ENCODE assay signal across 26 cellular contexts in genomic region chr12:155646-156045, GRCh38. TPM values are rescaled to one million over a fixed set of nuclear protein-coding genes. Genes with fewer than 3 reads are reported as not detected.
DNase-seq lines count a peak whose midpoint lies in the region; ATAC-seq, FAIRE-seq and TF ChIP-seq lines count a peak whose summit lies in the region.
"Had no signal": no experiment of that assay in that cellular context is flagged by ENCODE, and none has a peak within 500 bp of the region (broad histone marks: within the 10 kb centered on the region; RNA-seq: fewer than 3 reads in every experiment).

No MANE protein-coding gene starts in this region.

- H3K56ac ChIP-seq in IMR-90 (ENCODE audit: extremely low read depth, insufficient read depth, low read length) = no peak overlapping the region

- POLR2A ChIA-PET in IMR-90 (lab: Charles Lee; ENCODE audit: unreplicated experiment) = no interaction called here

- H2BK120ac ChIP-seq in IMR-90 (ENCODE audit: low read depth, low read length) (no peak overlapping the region), neuronal stem cell (ENCODE audit: low read depth, low read length) (no peak overlapping the region)

- H3K27ac Mint-ChIP-seq in CD14-positive monocyte = no peak overlapping the region
- H3K27ac Mint-ChIP-seq: CD4-positive, alpha-beta T cell; CD8-positive, alpha-beta T cell had no signal

- H4K8ac ChIP-seq in IMR-90 (ENCODE audit: low read depth in 2 of 2, low read length in 2 of 2) (no peak overlapping the region), neuronal stem cell (ENCODE audit: low read depth, low read length) (no peak overlapping the region)

- no peak overlapping the region for H2BK20ac ChIP-seq in IMR-90 (ENCODE audit: low read depth, low read length)

- H4K20me1 ChIP-seq in BLaER1 treated with 17β-estradiol and CSF1 and Interleukin-3, amounts not matched to agents 10 nM and 100 nM = no peaks in the 10 kb centered on the region
- H4K20me1 ChIP-seq in IMR-90 (ENCODE audit: insufficient read depth, low read length) = no peaks in the 10 kb centered on the region

- H2BK12ac ChIP-seq in neuronal stem cell (ENCODE audit: low read length) = no peak overlapping the region

- H3K4me1 Mint-ChIP-seq in CD14-positive monocyte = peaks cover 16% of the 10 kb centered on the region

- H3K4me1 ChIP-seq in BLaER1 treated with 17β-estradiol and CSF1 and Interleukin-3, amounts not matched to agents 10 nM and 100 nM = peaks cover 9 to 29% (median 15%) of the 10 kb centered on the region in 10 experiments; a peak in 15 of 20 replicates
- H3K4me1 ChIP-seq in IMR-90 (ENCODE audit: control insufficient read depth, insufficient read depth, low read length) (peaks cover 3% of the 10 kb centered on the region; the same call in 1 of the 2 replicates), kidney (ENCODE audit: control insufficient read depth in 1 of 2, insufficient read depth in 1 of 2, low read depth in 1 of 2, low read length in 2 of 2) (peaks cover 5 to 11% of the 10 kb centered on the region in 2 donors), neuronal stem cell (ENCODE audit: control insufficient read depth in 2 of 2, insufficient read depth in 1 of 2, low read depth in 1 of 2, low read length in 2 of 2) (peaks cover 0 to 10% of the 10 kb centered on the region in 2 donors)
- H3K4me1 ChIP-seq: BE2C had no signal

- H3K18ac ChIP-seq in IMR-90 (ENCODE audit: low read depth, low read length) (no peak overlapping the region), neuronal stem cell (ENCODE audit: low read length) (no peak overlapping the region)

- intact Hi-C loops in IMR-90 (cut with micrococcal nuclease) = no loop called here
- intact Hi-C loops in kidney (cut with DNase I) = no loop called here
- intact Hi-C loops in CD14-positive monocyte (cut with micrococcal nuclease) = no loop called here

- peak overlapping the region in 6 of 11 experiments; percentile 1 to 26 (median 10); a peak in 3 of 22 replicates for H3K4me2 ChIP-seq in BLaER1 treated with 17β-estradiol and CSF1 and Interleukin-3, amounts not matched to agents 10 nM and 100 nM
- H3K4me2 ChIP-seq in IMR-90 (ENCODE audit: low read depth, low read length) (no peak overlapping the region), neuronal stem cell (ENCODE audit: insufficient read depth, low read length, poor library complexity, severe bottlenecking) (no peak overlapping the region)

- in situ Hi-C loops in IMR-90 (cut with MboI; ENCODE audit: low sequenced_read_pairs) = no loop called here

- no peak overlapping the region for H3K14ac ChIP-seq in IMR-90 (replicated peaks; ENCODE audit: low read depth, low read length)
- no peak overlapping the region for H3K14ac ChIP-seq in neuronal stem cell (ENCODE audit: low read length)

- H3K9me3 ChIP-seq in BLaER1 treated with 17β-estradiol and CSF1 and Interleukin-3, amounts not matched to agents 10 nM and 100 nM (replicated peaks in 1 of 11) = no peaks in the 10 kb centered on the region
- H3K9me3 ChIP-seq in IMR-90 (ENCODE audit: control insufficient read depth, insufficient read depth, low read length) (peaks cover 2% of the 10 kb centered on the region; the same call in 1 of the 2 replicates), kidney (ENCODE audit: control insufficient read depth in 1 of 2, low read length in 2 of 2) (no peaks in the 10 kb centered on the region), neuronal stem cell (replicated peaks in 1 of 2; ENCODE audit: control insufficient read depth in 2 of 2, insufficient read depth in 1 of 2, low read depth in 1 of 2, low read length in 2 of 2) (no peaks in the 10 kb centered on the region)
- H3K9me3 ChIP-seq: BE2C had no signal

- no peak for TF ChIP-seq POLR2A in IMR-90 (IDR thresholded peaks at IDR 0.05; ENCODE audit: low read depth, low read length)

- H2BK15ac ChIP-seq in IMR-90 (ENCODE audit: low read depth, low read length) = no peak overlapping the region
- H2BK15ac ChIP-seq in neuronal stem cell (ENCODE audit: low read length) = peak overlapping the region; percentile 30

- no peak overlapping the region for H3K4me3 Mint-ChIP-seq in CD14-positive monocyte
- H3K4me3 Mint-ChIP-seq: CD4-positive, alpha-beta T cell; CD8-positive, alpha-beta T cell had no signal

- no peaks in the 10 kb centered on the region for H3K36me3 Mint-ChIP-seq in CD14-positive monocyte
- H3K36me3 Mint-ChIP-seq: CD8-positive, alpha-beta T cell had no signal

- no TSS peak for BruUV-seq in IMR-90 (replicated peaks; lab: Mats Ljungman, UMichigan)

- no peak for FAIRE-seq in kidney (lab: Jason Lieb, UNC)
- FAIRE-seq: A204.1, D721Med, GM12878, GM12892, GM18507, GM19239 had no signal

- H3K79me1 ChIP-seq in IMR-90 (ENCODE audit: low read depth in 1 of 2, low read length in 2 of 2) = no peaks in the 10 kb centered on the region
- no peaks in the 10 kb centered on the region for H3K79me1 ChIP-seq in neuronal stem cell (ENCODE audit: low read depth, low read length)

- DNase-seq in IMR-90 = no peak
- peak; percentile 48 for DNase-seq in kidney
- DNase-seq in neuronal stem cell (ENCODE audit: low spot score) = no peak
- DNase-seq in CD14-positive monocyte (ENCODE audit: low spot score) = no peak
- DNase-seq: 8988T; ACHN; BE2C; C1 segment of cervical spinal cord; Caco-2; Calu3; CD4-positive, alpha-beta T cell; CD8-positive, alpha-beta T cell; DMS79 treated with DMSO at 0.1 percent for 48 hours; GDM1 had no signal

- no peaks in the 10 kb centered on the region for H3K27me3 ChIP-seq in BLaER1 treated with 17β-estradiol and CSF1 and Interleukin-3, amounts not matched to agents 10 nM and 100 nM
- H3K27me3 ChIP-seq in IMR-90 (ENCODE audit: control insufficient read depth, insufficient read depth, low read length) (peaks cover 32% of the 10 kb centered on the region), neuronal stem cell (ENCODE audit: control insufficient read depth in 3 of 3, insufficient read depth in 3 of 3, low read depth in 1 of 3, low read length in 3 of 3) (peaks cover 0 to 29% (median 0%) of the 10 kb centered on the region in 3 experiments)
- H3K27me3 ChIP-seq: BE2C had no signal

- 70% methylated on average over 2 of the region's 8 CpGs; no CpG with 5 or more reads in 1 of the 2 experiments for WGBS in IMR-90 (ENCODE audit: extremely low coverage in 2 of 2, insufficient read length in 1 of 2), 2 experiments
- no CpG with 5 or more reads among the region's 8 CpGs for WGBS in neuronal stem cell (ENCODE audit: extremely low coverage in 2 of 2, insufficient read length in 2 of 2, insufficient replicate concordance in 1 of 2), 2 donors

- no peak for ATAC-seq in IMR-90 (ENCODE audit: low read depth)
- ATAC-seq in HG03095 (IDR thresholded peaks at IDR 0.05; ENCODE audit: unreplicated experiment) = no peak
- ATAC-seq in HG03196 (IDR thresholded peaks at IDR 0.05; ENCODE audit: unreplicated experiment) = no peak
- no peak for ATAC-seq in GM18861 (IDR thresholded peaks at IDR 0.05; ENCODE audit: unreplicated experiment)
- ATAC-seq: CD8-positive, alpha-beta T cell; GM12878 had no signal

- no peaks in the 10 kb centered on the region for H3K9me1 ChIP-seq in IMR-90 (ENCODE audit: insufficient read depth, low read length)

- TF ChIP-seq CTCF in IMR-90 (conservative IDR thresholded peaks at IDR 0.05; ENCODE audit: low read depth, low read length) (no peak), kidney (IDR thresholded peaks at IDR 0.05; ENCODE audit: borderline replicate concordance, extremely low read depth, insufficient read depth) (no peak), CD14-positive monocyte (IDR thresholded peaks at IDR 0.05) (no peak)

- no peak overlapping the region for H4K91ac ChIP-seq in IMR-90 (ENCODE audit: insufficient read depth, low read depth, low read length)
- no peak overlapping the region for H4K91ac ChIP-seq in neuronal stem cell (ENCODE audit: low read depth, low read length, poor library complexity)

- no peaks in the 10 kb centered on the region for H3K36me3 ChIP-seq in BLaER1 treated with 17β-estradiol and CSF1 and Interleukin-3, amounts not matched to agents 10 nM and 100 nM
- H3K36me3 ChIP-seq in IMR-90 (ENCODE audit: control insufficient read depth, insufficient read depth, low read length) = no peaks in the 10 kb centered on the region
- no peaks in the 10 kb centered on the region for H3K36me3 ChIP-seq in kidney (ENCODE audit: control insufficient read depth in 1 of 2, insufficient read depth in 2 of 2, low read length in 2 of 2)
- H3K36me3 ChIP-seq in neuronal stem cell (replicated peaks in 1 of 2; ENCODE audit: control insufficient read depth in 2 of 2, insufficient read depth in 2 of 2, low read length in 2 of 2) = no peaks in the 10 kb centered on the region
- H3K36me3 ChIP-seq: BE2C had no signal

- CTCF ChIA-PET in IMR-90 (lab: Yijun Ruan, JAX) = no interaction called here

- no peak overlapping the region for H4K5ac ChIP-seq in IMR-90 (ENCODE audit: low read depth, low read length)

- dilution Hi-C loops in IMR-90 (cut with HindIII; ENCODE audit: low sequenced_read_pairs, unreplicated experiment) = no loop called here

- no peak for TF ChIP-seq RAD21 in IMR-90 (IDR thresholded peaks at IDR 0.05; ENCODE audit: low read length)

- H2AK5ac ChIP-seq in IMR-90 (ENCODE audit: low read depth, low read length) = no peak overlapping the region
- peak overlapping the region; percentile 51 for H2AK5ac ChIP-seq in neuronal stem cell (ENCODE audit: low read depth, low read length)

- H2AFZ ChIP-seq in IMR-90 (replicated peaks; ENCODE audit: low read length, poor library complexity) (peak overlapping the region; percentile 43), neuronal stem cell (ENCODE audit: low read length) (no peak overlapping the region)

- no peak overlapping the region for H3K27ac ChIP-seq in BLaER1 treated with 17β-estradiol and CSF1 and Interleukin-3, amounts not matched to agents 10 nM and 100 nM
- H3K27ac ChIP-seq in IMR-90 (ENCODE audit: insufficient read depth, low read length) = no peak overlapping the region
- H3K27ac ChIP-seq in kidney (ENCODE audit: low read depth in 2 of 2, low read length in 2 of 2) = no peak overlapping the region
- H3K27ac ChIP-seq in neuronal stem cell (replicated peaks; ENCODE audit: low read length) = no peak overlapping the region

- H2BK5ac ChIP-seq in IMR-90 (ENCODE audit: low read depth, low read length, poor library complexity, severe bottlenecking) = no peak overlapping the region
- no peak overlapping the region for H2BK5ac ChIP-seq in neuronal stem cell (ENCODE audit: low read length)

- no peak overlapping the region for H3K9ac ChIP-seq in BLaER1 treated with 17β-estradiol and CSF1 and Interleukin-3, amounts not matched to agents 10 nM and 100 nM
- H3K9ac ChIP-seq in IMR-90 (ENCODE audit: low read depth, low read length) (no peak overlapping the region), kidney (ENCODE audit: low read length in 2 of 2) (no peak overlapping the region), neuronal stem cell (ENCODE audit: low read depth, low read length, poor library complexity) (peak overlapping the region; percentile 63)

- H3K23ac ChIP-seq in IMR-90 (ENCODE audit: low read depth, low read length) (no peak overlapping the region), neuronal stem cell (ENCODE audit: low read depth, low read length, poor library complexity) (peak overlapping the region; percentile 67)

- peaks cover 0 to 3% (median 0%) of the 10 kb centered on the region in 7 donors for H3K9me3 Mint-ChIP-seq in CD14-positive monocyte
- H3K9me3 Mint-ChIP-seq: CD4-positive, alpha-beta T cell; CD8-positive, alpha-beta T cell had no signal

- peaks cover 0 to 5% (median 0%) of the 10 kb centered on the region in 3 donors for H3K27me3 Mint-ChIP-seq in CD14-positive monocyte (ENCODE audit: low read depth in 3 of 3)

- H3K4me3 ChIP-seq in BLaER1 treated with 17β-estradiol and CSF1 and Interleukin-3, amounts not matched to agents 10 nM and 100 nM = no peak overlapping the region
- H3K4me3 ChIP-seq in IMR-90 (ENCODE audit: insufficient read depth, low read depth, low read length) (no peak overlapping the region), kidney (ENCODE audit: low read length in 2 of 2) (no peak overlapping the region), neuronal stem cell (ENCODE audit: low read length in 2 of 2) (no peak overlapping the region)
- H3K4me3 ChIP-seq: GM12878 had no signal

- H3K4ac ChIP-seq in IMR-90 (ENCODE audit: low read depth, low read length) (no peak overlapping the region), neuronal stem cell (ENCODE audit: low read length) (no peak overlapping the region)

- H2AK9ac ChIP-seq in IMR-90 (replicated peaks; ENCODE audit: low read depth, low read length, poor library complexity) = no peak overlapping the region

RNA-seq across cellular contexts. Expression of gene SLC6A12, which starts 58.3 kb away (rescaled TPM):
- total RNA-seq in IMR-90 (2012; rRNA removed) (not detected in 2 replicates), kidney (130 TPM)
- polyA plus RNA-seq in IMR-90 (2012; rRNA removed) (not detected in 2 replicates), kidney (ENCODE audit: insufficient read depth, low read depth, low replicate concordance) (45.6 TPM), CD14-positive monocyte (1 to 10 TPM; 5.7 to 8.0 TPM)
- polyA plus RNA-seq in IMR-90 (2012; cell fraction: cytosol; rRNA removed) = 0.01 TPM in 1 of 2 replicates, not detected in the other
- 0.10 TPM in 1 of 2 replicates, not detected in the other for polyA plus RNA-seq in IMR-90 (2012; cell fraction: nucleus; rRNA removed; ENCODE audit: low replicate concordance)
- 0.18 TPM for polyA plus RNA-seq in neuronal stem cell (2013, experiment 1 of 2)
- 0.22 TPM for polyA plus RNA-seq in neuronal stem cell (2013, experiment 2 of 2)
- total RNA-seq: A673; CD4-positive, alpha-beta T cell; CD8-positive, alpha-beta T cell; G401 had no signal

Comparison
In these comparisons a context has a peak if more than half of its experiments do, and no peak if none do; other contexts are left out.
1. H3K4me2 ChIP-seq: peak in BLaER1 treated with 17β-estradiol and CSF1 and Interleukin-3, amounts not matched to agents 10 nM and 100 nM (6 of 11); none in IMR-90 (single experiment) and neuronal stem cell (single experiment).